In the genomic region with DNA sequence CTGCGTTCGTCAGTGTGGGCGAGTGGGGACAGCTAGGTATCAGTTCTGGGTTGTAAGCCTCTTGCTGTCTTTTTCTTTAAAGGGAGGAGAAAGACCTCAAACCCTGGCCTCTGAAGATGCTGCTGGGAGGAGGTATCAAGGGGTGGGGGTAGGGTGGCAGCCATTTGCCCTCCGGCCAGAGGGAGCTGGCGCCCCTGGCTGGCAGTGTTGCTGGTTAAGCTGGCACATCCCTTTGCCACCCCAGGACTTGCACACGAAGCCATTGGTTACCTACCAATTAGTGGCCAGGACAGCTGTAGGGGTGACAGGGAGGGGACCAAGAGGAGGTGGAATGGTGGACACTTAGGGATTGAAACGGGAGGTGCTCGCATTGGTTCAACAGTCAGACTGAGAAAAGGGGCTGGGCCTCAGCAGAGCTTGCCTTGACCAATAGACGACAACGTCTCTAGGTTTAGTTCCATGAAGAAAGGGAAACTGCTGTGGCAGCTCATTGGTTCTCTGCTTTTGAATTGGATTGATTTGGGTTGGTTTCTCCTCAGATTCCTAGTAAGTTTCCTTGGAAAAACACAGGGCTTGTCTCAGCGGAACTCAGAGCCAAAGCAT, we compare ENCODE assay signal across 1 cellular context.
TF ChIP-seq lines count a peak whose summit lies in the region.

No MANE protein-coding gene starts in this region.

TF ChIP-seq in IMR-90, 13 proteins besides CTCF, POLR2A, EP300 and RAD21:
- TF ChIP-seq CHD1 (IDR thresholded peaks at IDR 0.05; ENCODE audit: low read depth, low read length) (no peak), MAFK (IDR thresholded peaks at IDR 0.05; ENCODE audit: low read depth, low read length) (no peak), RCOR1 (IDR thresholded peaks at IDR 0.05; ENCODE audit: insufficient replicate concordance, low read length) (no peak), FOS (IDR thresholded peaks at IDR 0.05; ENCODE audit: low read depth, low read length) (no peak), MAZ (IDR thresholded peaks at IDR 0.05; ENCODE audit: borderline replicate concordance, low read depth, low read length) (no peak), RFX5 (IDR thresholded peaks at IDR 0.05; ENCODE audit: low read depth, low read length) (no peak), BHLHE40 (IDR thresholded peaks at IDR 0.05; ENCODE audit: low read depth, low read length) (no peak), MXI1 (IDR thresholded peaks at IDR 0.05; ENCODE audit: borderline replicate concordance, low read depth, low read length) (no peak)
- TF ChIP-seq, protein P1, sequence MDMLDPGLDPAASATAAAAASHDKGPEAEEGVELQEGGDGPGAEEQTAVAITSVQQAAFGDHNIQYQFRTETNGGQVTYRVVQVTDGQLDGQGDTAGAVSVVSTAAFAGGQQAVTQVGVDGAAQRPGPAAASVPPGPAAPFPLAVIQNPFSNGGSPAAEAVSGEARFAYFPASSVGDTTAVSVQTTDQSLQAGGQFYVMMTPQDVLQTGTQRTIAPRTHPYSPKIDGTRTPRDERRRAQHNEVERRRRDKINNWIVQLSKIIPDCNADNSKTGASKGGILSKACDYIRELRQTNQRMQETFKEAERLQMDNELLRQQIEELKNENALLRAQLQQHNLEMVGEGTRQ (IDR thresholded peaks at IDR 0.05; ENCODE audit: low read depth, low read length) = no peak
